In the genomic region with DNA sequence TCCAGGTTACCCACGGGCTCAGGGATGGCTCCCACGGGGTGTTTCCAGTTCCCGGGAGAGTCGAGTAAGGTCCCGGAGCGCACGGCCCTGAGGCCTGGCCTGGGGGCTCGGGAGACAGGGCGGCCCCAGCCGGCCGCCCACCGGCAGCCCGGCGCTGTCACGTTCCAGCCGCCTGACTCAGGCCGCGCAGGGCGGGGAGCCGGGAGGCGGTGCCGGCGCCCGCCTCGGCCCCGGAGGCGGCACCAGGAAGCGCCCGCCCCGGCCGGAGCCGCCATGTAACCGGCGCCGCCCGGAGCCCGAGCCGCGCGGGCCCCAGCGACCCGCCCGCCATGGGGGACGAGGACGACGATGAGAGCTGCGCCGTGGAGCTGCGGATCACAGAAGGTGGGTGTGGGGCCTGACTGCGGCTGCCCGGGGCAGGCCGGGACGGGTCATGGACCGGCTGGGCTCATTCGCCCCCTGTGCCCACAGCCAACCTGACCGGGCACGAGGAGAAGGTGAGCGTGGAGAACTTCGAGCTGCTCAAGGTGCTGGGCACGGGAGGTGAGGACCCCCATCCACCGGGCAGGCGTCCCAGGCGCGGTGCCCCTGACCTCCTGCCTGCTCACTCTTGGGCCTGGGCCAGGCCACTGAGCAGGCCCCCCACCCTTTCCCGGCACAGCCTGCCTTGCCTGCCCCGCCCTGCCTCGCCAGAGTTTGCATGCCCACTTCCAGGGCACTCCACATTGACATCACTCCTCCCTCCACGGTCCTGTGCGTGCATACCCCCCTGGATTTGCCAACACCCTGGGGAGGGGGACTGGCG, we compare ENCODE assay signal across 1 cellular context.
TF ChIP-seq lines count a peak whose summit lies in the region.

RPS6KA4 (plus strand) TSS at position 256 of the 805 bp plus-strand sequence; CDS start at position 330, 74 bp downstream.

TF ChIP-seq in HepG2, 621 proteins besides CTCF, POLR2A, EP300 and RAD21 (continues in another document):
- TF ChIP-seq GATAD2A (CRISPR knock-in tag; IDR thresholded peaks at IDR 0.05): no peak
- TF ChIP-seq ZBTB7A (CRISPR knock-in tag; IDR thresholded peaks at IDR 0.05): 0 out of 2 replicates have a peak, but pooled peaks have one; percentile 55
- no peak for TF ChIP-seq ZFYVE20 (CRISPR knock-in tag; IDR thresholded peaks at IDR 0.05; ENCODE audit: borderline replicate concordance, low read depth)
- no peak for TF ChIP-seq ZNF350 (CRISPR knock-in tag; IDR thresholded peaks at IDR 0.05; ENCODE audit: borderline replicate concordance, low read depth)
- TF ChIP-seq TIGD3 (CRISPR knock-in tag; IDR thresholded peaks at IDR 0.05; ENCODE audit: borderline replicate concordance): no peak
- no peak for TF ChIP-seq RFX1 (IDR thresholded peaks at IDR 0.05)
- TF ChIP-seq SAP130 (CRISPR knock-in tag; IDR thresholded peaks at IDR 0.05; ENCODE audit: low read depth): peak; percentile 56
- TF ChIP-seq YY1 (IDR thresholded peaks at IDR 0.05; ENCODE audit: insufficient read depth, insufficient replicate concordance, low read depth, low read length): peak; percentile 84
- TF ChIP-seq HDAC1 (CRISPR knock-in tag; IDR thresholded peaks at IDR 0.05): 0 out of 2 replicates have a peak, but pooled peaks have one; percentile 36
- TF ChIP-seq ZHX1 (CRISPR knock-in tag; IDR thresholded peaks at IDR 0.05; ENCODE audit: low read depth): no peak
- peak; percentile 74; the same call in 1 of the 2 replicates for TF ChIP-seq SMAD9 (CRISPR knock-in tag; IDR thresholded peaks at IDR 0.05)
- peak; percentile 24; the same call in 1 of the 2 replicates for TF ChIP-seq SP5 (CRISPR knock-in tag; IDR thresholded peaks at IDR 0.05; ENCODE audit: borderline replicate concordance, low read depth)
- TF ChIP-seq ZNF30 (CRISPR knock-in tag; IDR thresholded peaks at IDR 0.05): no peak
- peak; percentile 32 for TF ChIP-seq HNRNPLL (IDR thresholded peaks at IDR 0.05; ENCODE audit: low read depth, low read length, poor library complexity, severe bottlenecking)
- peak; percentile 89 for TF ChIP-seq AKAP8 (CRISPR knock-in tag; IDR thresholded peaks at IDR 0.05)
- TF ChIP-seq ZNF772 (CRISPR knock-in tag; IDR thresholded peaks at IDR 0.05): no peak
- TF ChIP-seq, protein P1, sequence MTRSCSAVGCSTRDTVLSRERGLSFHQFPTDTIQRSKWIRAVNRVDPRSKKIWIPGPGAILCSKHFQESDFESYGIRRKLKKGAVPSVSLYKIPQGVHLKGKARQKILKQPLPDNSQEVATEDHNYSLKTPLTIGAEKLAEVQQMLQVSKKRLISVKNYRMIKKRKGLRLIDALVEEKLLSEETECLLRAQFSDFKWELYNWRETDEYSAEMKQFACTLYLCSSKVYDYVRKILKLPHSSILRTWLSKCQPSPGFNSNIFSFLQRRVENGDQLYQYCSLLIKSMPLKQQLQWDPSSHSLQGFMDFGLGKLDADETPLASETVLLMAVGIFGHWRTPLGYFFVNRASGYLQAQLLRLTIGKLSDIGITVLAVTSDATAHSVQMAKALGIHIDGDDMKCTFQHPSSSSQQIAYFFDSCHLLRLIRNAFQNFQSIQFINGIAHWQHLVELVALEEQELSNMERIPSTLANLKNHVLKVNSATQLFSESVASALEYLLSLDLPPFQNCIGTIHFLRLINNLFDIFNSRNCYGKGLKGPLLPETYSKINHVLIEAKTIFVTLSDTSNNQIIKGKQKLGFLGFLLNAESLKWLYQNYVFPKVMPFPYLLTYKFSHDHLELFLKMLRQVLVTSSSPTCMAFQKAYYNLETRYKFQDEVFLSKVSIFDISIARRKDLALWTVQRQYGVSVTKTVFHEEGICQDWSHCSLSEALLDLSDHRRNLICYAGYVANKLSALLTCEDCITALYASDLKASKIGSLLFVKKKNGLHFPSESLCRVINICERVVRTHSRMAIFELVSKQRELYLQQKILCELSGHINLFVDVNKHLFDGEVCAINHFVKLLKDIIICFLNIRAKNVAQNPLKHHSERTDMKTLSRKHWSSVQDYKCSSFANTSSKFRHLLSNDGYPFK (CRISPR knock-in tag; IDR thresholded peaks at IDR 0.05; ENCODE audit: borderline replicate concordance): no peak
- TF ChIP-seq SALL1 (CRISPR knock-in tag; IDR thresholded peaks at IDR 0.05): peak; percentile 44; the same call in 1 of the 2 replicates
- no peak for TF ChIP-seq ZBTB25 (CRISPR knock-in tag; IDR thresholded peaks at IDR 0.05)
- TF ChIP-seq, protein P2, sequence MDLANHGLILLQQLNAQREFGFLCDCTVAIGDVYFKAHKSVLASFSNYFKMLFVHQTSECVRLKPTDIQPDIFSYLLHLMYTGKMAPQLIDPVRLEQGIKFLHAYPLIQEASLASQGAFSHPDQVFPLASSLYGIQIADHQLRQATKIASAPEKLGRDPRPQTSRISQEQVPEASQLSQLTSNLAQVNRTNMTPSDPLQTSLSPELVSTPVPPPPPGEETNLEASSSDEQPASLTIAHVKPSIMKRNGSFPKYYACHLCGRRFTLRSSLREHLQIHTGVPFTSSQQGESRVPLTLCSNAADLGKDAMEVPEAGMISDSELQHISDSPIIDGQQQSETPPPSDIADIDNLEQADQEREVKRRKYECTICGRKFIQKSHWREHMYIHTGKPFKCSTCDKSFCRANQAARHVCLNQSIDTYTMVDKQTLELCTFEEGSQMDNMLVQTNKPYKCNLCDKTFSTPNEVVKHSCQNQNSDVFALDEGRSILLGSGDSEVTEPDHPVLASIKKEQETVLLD (CRISPR knock-in tag; IDR thresholded peaks at IDR 0.05; ENCODE audit: low read depth): peak; percentile 73
- peak; percentile 89; the same call in 1 of the 2 replicates for TF ChIP-seq EEA1 (CRISPR knock-in tag; IDR thresholded peaks at IDR 0.05; ENCODE audit: borderline replicate concordance)
- no peak; the same call in 1 of the 2 replicates for TF ChIP-seq NCOA2 (CRISPR knock-in tag; IDR thresholded peaks at IDR 0.05)
- 0 out of 2 replicates have a peak, but pooled peaks have one; percentile 21 for TF ChIP-seq MYC (CRISPR knock-in tag; IDR thresholded peaks at IDR 0.05; ENCODE audit: borderline replicate concordance)
- TF ChIP-seq SNRNP70 (IDR thresholded peaks at IDR 0.05; ENCODE audit: low read depth, low read length): no peak
- TF ChIP-seq, protein P3, sequence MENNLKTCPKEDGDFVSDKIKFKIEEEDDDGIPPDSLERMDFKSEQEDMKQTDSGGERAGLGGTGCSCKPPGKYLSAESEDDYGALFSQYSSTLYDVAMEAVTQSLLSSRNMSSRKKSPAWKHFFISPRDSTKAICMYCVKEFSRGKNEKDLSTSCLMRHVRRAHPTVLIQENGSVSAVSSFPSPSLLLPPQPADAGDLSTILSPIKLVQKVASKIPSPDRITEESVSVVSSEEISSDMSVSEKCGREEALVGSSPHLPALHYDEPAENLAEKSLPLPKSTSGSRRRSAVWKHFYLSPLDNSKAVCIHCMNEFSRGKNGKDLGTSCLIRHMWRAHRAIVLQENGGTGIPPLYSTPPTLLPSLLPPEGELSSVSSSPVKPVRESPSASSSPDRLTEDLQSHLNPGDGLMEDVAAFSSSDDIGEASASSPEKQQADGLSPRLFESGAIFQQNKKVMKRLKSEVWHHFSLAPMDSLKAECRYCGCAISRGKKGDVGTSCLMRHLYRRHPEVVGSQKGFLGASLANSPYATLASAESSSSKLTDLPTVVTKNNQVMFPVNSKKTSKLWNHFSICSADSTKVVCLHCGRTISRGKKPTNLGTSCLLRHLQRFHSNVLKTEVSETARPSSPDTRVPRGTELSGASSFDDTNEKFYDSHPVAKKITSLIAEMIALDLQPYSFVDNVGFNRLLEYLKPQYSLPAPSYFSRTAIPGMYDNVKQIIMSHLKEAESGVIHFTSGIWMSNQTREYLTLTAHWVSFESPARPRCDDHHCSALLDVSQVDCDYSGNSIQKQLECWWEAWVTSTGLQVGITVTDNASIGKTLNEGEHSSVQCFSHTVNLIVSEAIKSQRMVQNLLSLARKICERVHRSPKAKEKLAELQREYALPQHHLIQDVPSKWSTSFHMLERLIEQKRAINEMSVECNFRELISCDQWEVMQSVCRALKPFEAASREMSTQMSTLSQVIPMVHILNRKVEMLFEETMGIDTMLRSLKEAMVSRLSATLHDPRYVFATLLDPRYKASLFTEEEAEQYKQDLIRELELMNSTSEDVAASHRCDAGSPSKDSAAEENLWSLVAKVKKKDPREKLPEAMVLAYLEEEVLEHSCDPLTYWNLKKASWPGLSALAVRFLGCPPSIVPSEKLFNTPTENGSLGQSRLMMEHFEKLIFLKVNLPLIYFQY (CRISPR knock-in tag; IDR thresholded peaks at IDR 0.05; ENCODE audit: borderline replicate concordance): 0 out of 2 replicates have a peak, but pooled peaks have one; percentile 9
- TF ChIP-seq, protein P4, sequence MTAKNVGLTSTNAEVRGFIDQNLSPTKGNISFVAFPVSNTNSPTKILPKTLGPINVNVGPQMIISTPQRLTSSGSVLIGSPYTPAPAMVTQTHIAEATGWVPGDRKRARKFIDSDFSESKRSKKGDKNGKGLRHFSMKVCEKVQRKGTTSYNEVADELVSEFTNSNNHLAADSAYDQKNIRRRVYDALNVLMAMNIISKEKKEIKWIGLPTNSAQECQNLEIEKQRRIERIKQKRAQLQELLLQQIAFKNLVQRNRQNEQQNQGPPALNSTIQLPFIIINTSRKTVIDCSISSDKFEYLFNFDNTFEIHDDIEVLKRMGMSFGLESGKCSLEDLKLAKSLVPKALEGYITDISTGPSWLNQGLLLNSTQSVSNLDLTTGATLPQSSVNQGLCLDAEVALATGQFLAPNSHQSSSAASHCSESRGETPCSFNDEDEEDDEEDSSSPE (CRISPR knock-in tag; IDR thresholded peaks at IDR 0.05): 0 out of 2 replicates have a peak, but pooled peaks have one; percentile 22
- TF ChIP-seq ZNF530 (CRISPR knock-in tag; IDR thresholded peaks at IDR 0.05; ENCODE audit: low read depth): 0 out of 2 replicates have a peak, but pooled peaks have one; percentile 46
- TF ChIP-seq EED (CRISPR knock-in tag; IDR thresholded peaks at IDR 0.05): 0 out of 2 replicates have a peak, but pooled peaks have one; percentile 31
- TF ChIP-seq RBFOX2 (IDR thresholded peaks at IDR 0.05; ENCODE audit: low read depth, low read length): peak; percentile 76
- TF ChIP-seq PHF8 (CRISPR knock-in tag; IDR thresholded peaks at IDR 0.05): peak; percentile 82
- TF ChIP-seq, protein P5, sequence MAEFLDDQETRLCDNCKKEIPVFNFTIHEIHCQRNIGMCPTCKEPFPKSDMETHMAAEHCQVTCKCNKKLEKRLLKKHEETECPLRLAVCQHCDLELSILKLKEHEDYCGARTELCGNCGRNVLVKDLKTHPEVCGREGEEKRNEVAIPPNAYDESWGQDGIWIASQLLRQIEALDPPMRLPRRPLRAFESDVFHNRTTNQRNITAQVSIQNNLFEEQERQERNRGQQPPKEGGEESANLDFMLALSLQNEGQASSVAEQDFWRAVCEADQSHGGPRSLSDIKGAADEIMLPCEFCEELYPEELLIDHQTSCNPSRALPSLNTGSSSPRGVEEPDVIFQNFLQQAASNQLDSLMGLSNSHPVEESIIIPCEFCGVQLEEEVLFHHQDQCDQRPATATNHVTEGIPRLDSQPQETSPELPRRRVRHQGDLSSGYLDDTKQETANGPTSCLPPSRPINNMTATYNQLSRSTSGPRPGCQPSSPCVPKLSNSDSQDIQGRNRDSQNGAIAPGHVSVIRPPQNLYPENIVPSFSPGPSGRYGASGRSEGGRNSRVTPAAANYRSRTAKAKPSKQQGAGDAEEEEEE (CRISPR knock-in tag; IDR thresholded peaks at IDR 0.05; ENCODE audit: borderline replicate concordance): no peak
- TF ChIP-seq RBM39 (IDR thresholded peaks at IDR 0.05; ENCODE audit: low read depth, low read length, poor library complexity, severe bottlenecking): peak; percentile 38
- TF ChIP-seq, protein P6, sequence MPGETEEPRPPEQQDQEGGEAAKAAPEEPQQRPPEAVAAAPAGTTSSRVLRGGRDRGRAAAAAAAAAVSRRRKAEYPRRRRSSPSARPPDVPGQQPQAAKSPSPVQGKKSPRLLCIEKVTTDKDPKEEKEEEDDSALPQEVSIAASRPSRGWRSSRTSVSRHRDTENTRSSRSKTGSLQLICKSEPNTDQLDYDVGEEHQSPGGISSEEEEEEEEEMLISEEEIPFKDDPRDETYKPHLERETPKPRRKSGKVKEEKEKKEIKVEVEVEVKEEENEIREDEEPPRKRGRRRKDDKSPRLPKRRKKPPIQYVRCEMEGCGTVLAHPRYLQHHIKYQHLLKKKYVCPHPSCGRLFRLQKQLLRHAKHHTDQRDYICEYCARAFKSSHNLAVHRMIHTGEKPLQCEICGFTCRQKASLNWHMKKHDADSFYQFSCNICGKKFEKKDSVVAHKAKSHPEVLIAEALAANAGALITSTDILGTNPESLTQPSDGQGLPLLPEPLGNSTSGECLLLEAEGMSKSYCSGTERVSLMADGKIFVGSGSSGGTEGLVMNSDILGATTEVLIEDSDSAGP (CRISPR knock-in tag; IDR thresholded peaks at IDR 0.05; ENCODE audit: borderline replicate concordance): no peak; the same call in 1 of the 2 replicates
- TF ChIP-seq ZNF232 (CRISPR knock-in tag; IDR thresholded peaks at IDR 0.05; ENCODE audit: borderline replicate concordance): peak; percentile 16; the same call in 1 of the 2 replicates
